ENCODE assay signal across 8 cellular contexts in the genomic region with DNA sequence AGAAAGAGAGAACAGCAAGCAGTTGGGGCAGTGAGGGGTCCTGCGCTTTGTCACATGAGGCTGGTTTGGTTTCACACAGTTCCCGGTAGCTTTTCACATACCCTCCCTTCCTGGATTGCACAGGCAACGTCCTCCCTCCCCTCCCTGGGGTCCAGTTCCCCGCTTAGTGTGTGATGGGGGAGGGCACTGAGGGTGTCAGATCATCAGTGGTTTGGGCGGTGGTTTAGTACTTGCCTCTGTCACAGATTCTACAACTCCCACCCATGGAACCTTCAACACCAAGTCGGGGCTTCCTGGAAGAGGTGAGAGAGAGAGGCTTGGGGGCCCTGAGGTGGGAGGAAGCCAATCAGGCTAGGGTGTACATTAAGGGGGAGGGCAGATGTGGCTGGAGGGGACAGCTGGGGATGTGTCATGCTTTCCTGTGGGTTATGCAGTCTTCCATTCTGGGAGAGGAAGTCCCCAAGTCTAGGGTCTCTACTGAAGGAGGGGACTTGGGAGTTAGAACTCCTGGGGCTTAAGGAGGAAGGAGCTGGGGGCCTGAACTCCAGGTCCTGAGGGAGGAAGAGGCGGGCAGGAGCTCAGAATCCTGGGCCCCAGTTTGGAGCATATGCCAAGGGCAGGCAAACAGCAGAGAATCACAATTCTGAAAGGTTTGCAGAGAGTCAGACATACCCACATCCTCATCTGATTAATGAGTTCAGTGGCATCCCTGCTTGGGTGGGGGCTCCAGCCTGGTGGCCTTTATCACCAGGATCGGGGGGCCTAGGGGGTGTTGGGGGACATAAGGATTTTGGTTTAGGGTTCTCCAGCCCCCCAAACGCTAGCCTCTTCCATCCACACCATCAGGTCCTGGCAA.
DNase-seq lines count a peak whose midpoint lies in the region; ATAC-seq, FAIRE-seq and TF ChIP-seq lines count a peak whose summit lies in the region.

A gene with protein sequence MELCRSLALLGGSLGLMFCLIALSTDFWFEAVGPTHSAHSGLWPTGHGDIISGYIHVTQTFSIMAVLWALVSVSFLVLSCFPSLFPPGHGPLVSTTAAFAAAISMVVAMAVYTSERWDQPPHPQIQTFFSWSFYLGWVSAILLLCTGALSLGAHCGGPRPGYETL (minus strand): TSS at position 6 of the 856 bp plus-strand sequence. CDS start 119 bp downstream, outside the sequence.

- peak; percentile 63 to 64 for DNase-seq in activated CD4-positive, alpha-beta T cell treated with anti-CD3 and anti-CD28 coated beads for 24 hours (ENCODE audit: low read depth in 2 of 2)
- DNase-seq in effector memory CD8-positive, alpha-beta T cell = peak; percentile 78 to 82 (median 82)
- DNase-seq in stimulated activated CD8-positive, alpha-beta memory T cell treated with anti-CD3 and anti-CD28 coated beads, Interleukin-7, amount 100 ng/mL, for 4 hours (ENCODE audit: low read depth in 2 of 2) = peak; percentile 86 to 92
- DNase-seq in H54 (ENCODE audit: insufficient read length, low spot score) = no peak
- DNase-seq in epidermal melanocyte (ENCODE audit: insufficient read length, low spot score) = no peak
- no peak for DNase-seq in anterior cingulate cortex (lab: John Stamatoyannopoulos, UW)

- H3K27ac Mint-ChIP-seq in effector memory CD8-positive, alpha-beta T cell = peak within 1 kb of the TSS; percentile 78 to 95

- no peak for FAIRE-seq in H54 (lab: Jason Lieb, UNC)

- peaks cover 0 to 4% of the 10 kb centered on the region in 2 donors for H3K9me3 Mint-ChIP-seq in effector memory CD8-positive, alpha-beta T cell

- peaks cover 48% of the 10 kb centered on the region for H3K36me3 Mint-ChIP-seq in effector memory CD8-positive, alpha-beta T cell (ENCODE audit: insufficient read depth)

- TF ChIP-seq POLR2A in H54 (IDR thresholded peaks at IDR 0.05; ENCODE audit: low read depth, low read length) = no peak

- peak within 1 kb of the TSS; percentile 89 to 97 for H3K4me3 Mint-ChIP-seq in effector memory CD8-positive, alpha-beta T cell

- no peaks in the 10 kb centered on the region for H3K27me3 Mint-ChIP-seq in effector memory CD8-positive, alpha-beta T cell

- ATAC-seq in HG02981 (IDR thresholded peaks at IDR 0.05; ENCODE audit: unreplicated experiment) (peak; percentile 39), GM21390 (IDR thresholded peaks at IDR 0.05; ENCODE audit: unreplicated experiment) (no peak)
- ATAC-seq in effector memory CD8-positive, alpha-beta T cell (replicated peaks) = peak; percentile 72

- peaks cover 60 to 78% of the 10 kb centered on the region in 2 donors for H3K4me1 Mint-ChIP-seq in effector memory CD8-positive, alpha-beta T cell (ENCODE audit: low read depth in 2 of 2)

Comparison
In these comparisons a context has a peak if more than half of its experiments do, and no peak if none do; other contexts are left out.
1. DNase-seq: peak in activated CD4-positive, alpha-beta T cell treated with anti-CD3 and anti-CD28 coated beads for 24 hours (2 of 2), effector memory CD8-positive, alpha-beta T cell (3 of 3) and stimulated activated CD8-positive, alpha-beta memory T cell treated with anti-CD3 and anti-CD28 coated beads, Interleukin-7, amount 100 ng/mL, for 4 hours (2 of 2); none in H54 (single experiment), epidermal melanocyte (single experiment) and anterior cingulate cortex (0 of 58).